In genomic region chr7:128115821-128116723, GRCh38 we compare ENCODE assay signal across 24 cellular contexts.
DNase-seq lines count a peak whose midpoint lies in the region; ATAC-seq and TF ChIP-seq lines count a peak whose summit lies in the region.
"Had no signal": no experiment of that assay in that cellular context is flagged by ENCODE, and none has a peak within 500 bp of the region (broad histone marks: within the 10 kb centered on the region; RNA-seq: fewer than 3 reads in every experiment).

No MANE protein-coding gene starts in this region.

- H3K9me3 Mint-ChIP-seq in activated CD8-positive, alpha-beta memory T cell treated with anti-CD3 and anti-CD28 coated beads, Interleukin-2, amount 10 ng/mL, durations not matched to agents 7 days and 5 days (ENCODE audit: low read depth) = no peaks in the 10 kb centered on the region
- H3K9me3 Mint-ChIP-seq in type B pancreatic cell = no peaks in the 10 kb centered on the region
- no peaks in the 10 kb centered on the region for H3K9me3 Mint-ChIP-seq in CD8-positive, alpha-beta memory T cell
- H3K9me3 Mint-ChIP-seq: activated naive CD8-positive, alpha-beta T cell treated with anti-CD3 and anti-CD28 coated beads, Interleukin-2, amount 50 U/mL, for 24 hours; brain; immature natural killer cell; nephron progenitor cell; stimulated activated naive CD8-positive, alpha-beta T cell treated with anti-CD3 and anti-CD28 coated beads, Interleukin-15, Interleukin-2, amounts not matched to agents 100 ng/mL and 50 ng/mL, for 24 hours had no signal

- H3K27me3 Mint-ChIP-seq in activated CD8-positive, alpha-beta memory T cell treated with anti-CD3 and anti-CD28 coated beads, Interleukin-2, amount 10 ng/mL, durations not matched to agents 7 days and 5 days = no peaks in the 10 kb centered on the region
- H3K27me3 Mint-ChIP-seq in type B pancreatic cell = peaks cover 26% of the 10 kb centered on the region
- H3K27me3 Mint-ChIP-seq in CD8-positive, alpha-beta memory T cell = peaks cover 0 to 7% of the 10 kb centered on the region in 2 donors
- H3K27me3 Mint-ChIP-seq: activated naive CD8-positive, alpha-beta T cell treated with anti-CD3 and anti-CD28 coated beads, Interleukin-2, amount 50 U/mL, for 24 hours; B cell; stimulated activated naive CD8-positive, alpha-beta T cell treated with anti-CD3 and anti-CD28 coated beads, Interleukin-15, Interleukin-2, amounts not matched to agents 100 ng/mL and 50 ng/mL, for 24 hours had no signal

- peaks cover 20% of the 10 kb centered on the region for H3K4me1 ChIP-seq in CD8-positive, alpha-beta memory T cell (ENCODE audit: insufficient read depth, low read length)
- H3K4me1 ChIP-seq: Caco-2 had no signal

- H3K36me3 Mint-ChIP-seq in activated CD8-positive, alpha-beta memory T cell treated with anti-CD3 and anti-CD28 coated beads, Interleukin-2, amount 10 ng/mL, durations not matched to agents 7 days and 5 days = no peaks in the 10 kb centered on the region
- H3K36me3 Mint-ChIP-seq in type B pancreatic cell = no peaks in the 10 kb centered on the region
- H3K36me3 Mint-ChIP-seq in CD8-positive, alpha-beta memory T cell = no peaks in the 10 kb centered on the region
- H3K36me3 Mint-ChIP-seq: brain, immature natural killer cell had no signal

- POLR2A ChIA-PET in CD8-positive, alpha-beta memory T cell (lab: Charles Lee) = no interaction called here

- H3K9me3 ChIP-seq in CD8-positive, alpha-beta memory T cell (ENCODE audit: low read length) = no peaks in the 10 kb centered on the region
- H3K9me3 ChIP-seq: Caco-2, heart left ventricle, mucosa of descending colon, tibial nerve had no signal

- TF ChIP-seq CTCF in type B pancreatic cell (conservative IDR thresholded peaks at IDR 0.05) = no peak

- DNase-seq in activated effector memory CD4-positive, alpha-beta T cell treated with anti-CD3 and anti-CD28 coated beads, Interleukin-2, amount 50 U/mL, for 16 hours = peak; percentile 43
- DNase-seq in activated effector memory CD4-positive, alpha-beta T cell treated with Interleukin-2 at 50 U/mL for 16 hours = no peak
- peak; percentile 23 for DNase-seq in activated CD8-positive, alpha-beta memory T cell treated with anti-CD3 and anti-CD28 coated beads, Interleukin-2, amount 10 ng/mL, durations not matched to agents 7 days and 5 days
- DNase-seq in left lobe of liver (ENCODE audit: low spot score) (peak; percentile 37), type B pancreatic cell (ENCODE audit: extremely low spot score, unreplicated experiment) (peak; percentile 43), NCI-H748 treated with DMSO at 0.1 percent for 48 hours (lab: John Stamatoyannopoulos, UW) (no peak), left colon (no peak)
- DNase-seq in CD8-positive, alpha-beta memory T cell = no peak
- DNase-seq: activated CD4-positive, alpha-beta T cell treated with anti-CD3 and anti-CD28 coated beads for 1 hour; activated naive CD8-positive, alpha-beta T cell treated with anti-CD3 and anti-CD28 coated beads, Interleukin-2, amount 50 U/mL, for 24 hours; Caco-2; heart left ventricle; immature natural killer cell; mucosa of descending colon; NCI-H1105; NCI-H2029 treated with DMSO at 0.1 percent for 48 hours; NCI-H345; nephron progenitor cell; NK-92 treated with Interleukin-12 subunit alpha and Interleukin-12 subunit beta, amount 100 ng/mL, for 24 hours; SHP77 treated with DMSO at 0.1 percent for 48 hours had no signal

- H3K4me1 Mint-ChIP-seq in activated CD8-positive, alpha-beta memory T cell treated with anti-CD3 and anti-CD28 coated beads, Interleukin-2, amount 10 ng/mL, durations not matched to agents 7 days and 5 days = peaks cover 20% of the 10 kb centered on the region
- H3K4me1 Mint-ChIP-seq in type B pancreatic cell (ENCODE audit: unreplicated experiment) = no peaks in the 10 kb centered on the region
- peaks cover 20 to 22% (median 21%) of the 10 kb centered on the region in 3 donors for H3K4me1 Mint-ChIP-seq in CD8-positive, alpha-beta memory T cell

- H3K36me3 ChIP-seq in CD8-positive, alpha-beta memory T cell (ENCODE audit: insufficient read depth, low read length) = no peaks in the 10 kb centered on the region
- H3K36me3 ChIP-seq: heart left ventricle, tibial nerve had no signal

- H3K4me3 ChIP-seq in CD8-positive, alpha-beta memory T cell (ENCODE audit: low read length) = no peak overlapping the region
- H3K4me3 ChIP-seq: heart left ventricle, mucosa of descending colon, tibial nerve had no signal

- ATAC-seq in activated CD8-positive, alpha-beta memory T cell treated with anti-CD3 and anti-CD28 coated beads, Interleukin-2, amount 10 ng/mL, durations not matched to agents 7 days and 5 days = no peak
- no peak for ATAC-seq in left lobe of liver
- ATAC-seq in left colon = no peak
- ATAC-seq: activated naive CD8-positive, alpha-beta T cell treated with anti-CD3 and anti-CD28 coated beads, Interleukin-2, amount 50 U/mL, for 24 hours; mucosa of descending colon had no signal

- H3K27me3 ChIP-seq in CD8-positive, alpha-beta memory T cell (ENCODE audit: insufficient read depth, low read length, poor library complexity, severe bottlenecking) = no peaks in the 10 kb centered on the region
- H3K27me3 ChIP-seq: tibial nerve had no signal

- H3K4me3 Mint-ChIP-seq in activated CD8-positive, alpha-beta memory T cell treated with anti-CD3 and anti-CD28 coated beads, Interleukin-2, amount 10 ng/mL, durations not matched to agents 7 days and 5 days = no peak overlapping the region
- H3K4me3 Mint-ChIP-seq in type B pancreatic cell = no peak overlapping the region
- H3K4me3 Mint-ChIP-seq in CD8-positive, alpha-beta memory T cell = no peak overlapping the region
- H3K4me3 Mint-ChIP-seq: activated naive CD8-positive, alpha-beta T cell treated with anti-CD3 and anti-CD28 coated beads, Interleukin-2, amount 50 U/mL, for 24 hours; B cell; brain; immature natural killer cell; nephron progenitor cell; stimulated activated naive CD8-positive, alpha-beta T cell treated with anti-CD3 and anti-CD28 coated beads, Interleukin-15, Interleukin-2, amounts not matched to agents 100 ng/mL and 50 ng/mL, for 24 hours had no signal

- intact Hi-C loops in left colon (cut with DNase I, micrococcal nuclease) = no loop called here

- CTCF ChIA-PET in activated CD8-positive, alpha-beta memory T cell treated with anti-CD3 and anti-CD28 coated beads, Interleukin-2, amount 10 ng/mL, durations not matched to agents 7 days and 5 days (lab: Charles Lee) = interaction anchor here (1.0 kb wide), 1 partner anchor 20 kb away, joined by 3 read pairs; no protein-coding TSS in a partner anchor
- CTCF ChIA-PET in CD8-positive, alpha-beta memory T cell (lab: Charles Lee) = no interaction called here

- H3K27ac Mint-ChIP-seq in activated CD8-positive, alpha-beta memory T cell treated with anti-CD3 and anti-CD28 coated beads, Interleukin-2, amount 10 ng/mL, durations not matched to agents 7 days and 5 days = no peak overlapping the region
- no peak overlapping the region for H3K27ac Mint-ChIP-seq in type B pancreatic cell
- H3K27ac Mint-ChIP-seq in CD8-positive, alpha-beta memory T cell = peak overlapping the region in 1 of 8 donors; percentile 65
- H3K27ac Mint-ChIP-seq: activated naive CD8-positive, alpha-beta T cell treated with anti-CD3 and anti-CD28 coated beads, Interleukin-2, amount 50 U/mL, for 24 hours; brain; immature natural killer cell; stimulated activated naive CD8-positive, alpha-beta T cell treated with anti-CD3 and anti-CD28 coated beads, Interleukin-15, Interleukin-2, amounts not matched to agents 100 ng/mL and 50 ng/mL, for 24 hours had no signal

- no peak overlapping the region for H3K27ac ChIP-seq in CD8-positive, alpha-beta memory T cell (ENCODE audit: low read depth, low read length)
- H3K27ac ChIP-seq: heart left ventricle, tibial nerve had no signal

Comparison
In these comparisons a context has a peak if more than half of its experiments do, and no peak if none do; other contexts are left out.
1. DNase-seq: peak in activated effector memory CD4-positive, alpha-beta T cell treated with anti-CD3 and anti-CD28 coated beads, Interleukin-2, amount 50 U/mL, for 16 hours (single experiment), activated CD8-positive, alpha-beta memory T cell treated with anti-CD3 and anti-CD28 coated beads, Interleukin-2, amount 10 ng/mL, durations not matched to agents 7 days and 5 days (single experiment), left lobe of liver (single experiment) and type B pancreatic cell (single experiment); none in activated effector memory CD4-positive, alpha-beta T cell treated with Interleukin-2 at 50 U/mL for 16 hours (single experiment), NCI-H748 treated with DMSO at 0.1 percent for 48 hours (single experiment), CD8-positive, alpha-beta memory T cell (0 of 5) and left colon (0 of 2).